ENCODE assay signal across 16 cellular contexts in genomic region chr19:35286116-35286515, GRCh38. TPM values are rescaled to one million over a fixed set of nuclear protein-coding genes. Genes with fewer than 3 reads are reported as not detected.
"Had no signal": no experiment of that assay in that cellular context is flagged by ENCODE, and none has a peak within 500 bp of the region (broad histone marks: within the 10 kb centered on the region; RNA-seq: fewer than 3 reads in every experiment).

No MANE protein-coding gene starts in this region.

RNA-seq across cellular contexts. Expression of gene HAMP, which starts 3.8 kb away (rescaled TPM):
- total RNA-seq: left colon, lower leg skin, occipital lobe, skeletal muscle tissue, smooth muscle cell, testis, thyroid gland, transverse colon, urinary bladder, vagina had no signal

RNA-seq across cellular contexts. Expression of gene MAG, which starts 5.8 kb away (rescaled TPM):
- total RNA-seq: left colon, left lung, mononuclear cell, natural killer cell, pulmonary artery endothelial cell, renal cortical epithelial cell, right atrium auricular region, smooth muscle cell, transverse colon, vagina had no signal

RNA-seq across cellular contexts. Expression of gene CD22, which starts 42.9 kb away (rescaled TPM):
- total RNA-seq: occipital lobe, pulmonary artery endothelial cell, renal cortical epithelial cell, smooth muscle cell had no signal
